2 cellular contexts compared by ENCODE assay signal in the genomic region with DNA sequence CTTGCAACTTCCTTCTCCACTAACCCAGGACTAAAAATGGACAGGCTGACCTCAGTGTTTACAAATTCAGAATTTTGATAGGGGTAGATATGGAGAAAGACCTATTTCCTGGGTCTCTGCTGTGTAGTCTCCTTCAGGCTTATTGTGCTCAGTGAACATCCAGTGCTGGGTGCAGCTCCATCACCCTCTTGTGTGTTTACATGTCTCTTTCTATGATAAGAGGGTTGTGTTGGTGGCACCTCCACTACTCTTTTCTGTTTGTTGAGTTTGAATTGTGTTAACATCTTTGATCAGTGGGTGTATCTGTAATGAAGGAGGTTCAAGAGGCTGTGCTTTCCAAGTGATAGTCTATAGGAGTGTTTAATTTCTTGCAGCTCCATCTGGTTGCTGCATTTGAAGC. TPM values are rescaled to one million over a fixed set of nuclear protein-coding genes. Genes with fewer than 3 reads are reported as not detected.
"Had no signal": no experiment of that assay in that cellular context is flagged by ENCODE, and none has a peak within 500 bp of the region (broad histone marks: within the 10 kb centered on the region; RNA-seq: fewer than 3 reads in every experiment).

No MANE protein-coding gene starts in this region.

RNA-seq across cellular contexts. Expression of a gene that starts 26.9 kb away (rescaled TPM):
- total RNA-seq: SJSA1 had no signal

RNA-seq across cellular contexts. Expression of a gene that starts 30.4 kb away (rescaled TPM):
- total RNA-seq: PC-3 had no signal
